ENCODE assay signal across 23 cellular contexts in the genomic region with DNA sequence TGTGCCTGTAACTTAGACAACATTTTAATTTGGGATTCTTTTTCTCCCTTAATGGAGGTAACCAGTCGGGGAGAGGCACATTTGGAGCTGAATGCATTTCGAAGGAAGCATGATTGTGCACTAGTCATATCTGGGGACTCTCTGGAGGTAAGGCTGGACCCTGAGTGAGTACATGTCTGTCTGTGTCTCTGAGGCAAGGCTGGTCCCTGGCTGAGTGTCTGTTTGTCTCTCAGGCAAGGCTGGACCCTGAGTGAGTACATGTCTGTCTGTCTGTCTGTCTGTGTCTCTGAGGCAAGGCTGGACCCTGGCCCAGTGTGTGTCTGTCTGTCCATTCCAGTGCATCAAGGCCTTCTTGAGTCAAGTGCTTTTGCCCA.
"Had no signal": no experiment of that assay in that cellular context is flagged by ENCODE, and none has a peak within 500 bp of the region (broad histone marks: within the 10 kb centered on the region; RNA-seq: fewer than 3 reads in every experiment).

No MANE protein-coding gene starts in this region.

- H3K27ac ChIP-seq: esophagus muscularis mucosa, gastrocnemius medialis, uterus had no signal

- H3K4me3 Mint-ChIP-seq: activated CD4-positive, alpha-beta T cell treated with anti-CD3 and anti-CD28 coated beads, Interleukin-2, amount 10 ng/mL, durations not matched to agents 24 days and 14 days; activated CD8-positive, alpha-beta T cell treated with anti-CD3 and anti-CD28 coated beads, Interleukin-2, amount 10 ng/mL, durations not matched to agents 7 days and 5 days; brain; stimulated activated memory B cell treated with anti-CD40 and anti-IgM and Interleukin-4, amounts not matched to agents 10 μg/mL and 1 μg/mL and 100 μg/mL, for 72 hours; T-helper 17 cell had no signal

- H3K36me3 ChIP-seq: uterus had no signal

- H3K4me1 ChIP-seq: esophagus muscularis mucosa, gastrocnemius medialis, uterus had no signal

- H3K9me3 Mint-ChIP-seq: activated CD4-positive, alpha-beta T cell treated with anti-CD3 and anti-CD28 coated beads, Interleukin-2, amount 10 ng/mL, durations not matched to agents 24 days and 14 days; brain had no signal

- DNase-seq: activated CD4-positive, alpha-beta T cell treated with anti-CD3 and anti-CD28 coated beads, Interleukin-2, amount 10 ng/mL, durations not matched to agents 24 days and 14 days; activated CD8-positive, alpha-beta T cell treated with anti-CD3 and anti-CD28 coated beads, Interleukin-2, amount 10 ng/mL, durations not matched to agents 7 days and 5 days; activated gamma-delta T cell treated with Interleukin-2 at 50 U/mL for 16 hours; activated T-cell treated with anti-CD3 and anti-CD28 coated beads, Interleukin-2, amount 50 U/mL, for 1 hour; aorta; dermis blood vessel endothelial cell; effector CD8-positive, alpha-beta T cell; gastrocnemius medialis; hypothalamus; midbrain; posterior cingulate gyrus; stimulated activated CD4-positive, alpha-beta T cell treated with anti-CD3 and anti-CD28 coated beads, Interleukin-15, amount 100 ng/mL, for 24 hours; T-helper 17 cell; uterus had no signal

- H3K27ac Mint-ChIP-seq: activated CD4-positive, alpha-beta T cell treated with anti-CD3 and anti-CD28 coated beads, Interleukin-2, amount 10 ng/mL, durations not matched to agents 24 days and 14 days; activated CD8-positive, alpha-beta T cell treated with anti-CD3 and anti-CD28 coated beads, Interleukin-2, amount 10 ng/mL, durations not matched to agents 7 days and 5 days; stimulated activated memory B cell treated with anti-CD40 and anti-IgM and Interleukin-4, amounts not matched to agents 10 μg/mL and 1 μg/mL and 100 μg/mL, for 72 hours; T-helper 17 cell had no signal

- H3K9me3 ChIP-seq: esophagus muscularis mucosa, gastrocnemius medialis, transverse colon, uterus had no signal

- H3K4me1 Mint-ChIP-seq: activated CD4-positive, alpha-beta T cell treated with anti-CD3 and anti-CD28 coated beads, Interleukin-2, amount 10 ng/mL, durations not matched to agents 24 days and 14 days; brain; stimulated activated memory B cell treated with anti-CD40 and anti-IgM and Interleukin-4, amounts not matched to agents 10 μg/mL and 1 μg/mL and 100 μg/mL, for 72 hours; T-helper 17 cell had no signal

- H3K27me3 Mint-ChIP-seq: activated CD4-positive, alpha-beta T cell treated with anti-CD3 and anti-CD28 coated beads, Interleukin-2, amount 10 ng/mL, durations not matched to agents 24 days and 14 days; brain; stimulated activated memory B cell treated with anti-CD40 and anti-IgM and Interleukin-4, amounts not matched to agents 10 μg/mL and 1 μg/mL and 100 μg/mL, for 72 hours; T-helper 17 cell had no signal

- H3K27me3 ChIP-seq: esophagus muscularis mucosa, gastrocnemius medialis, transverse colon, uterus had no signal

- ATAC-seq: activated CD8-positive, alpha-beta T cell treated with anti-CD3 and anti-CD28 coated beads, Interleukin-2, amount 10 ng/mL, durations not matched to agents 7 days and 5 days; activated naive CD4-positive, alpha-beta T cell treated with anti-CD3 and anti-CD28 coated beads, Interleukin-2, amount 50 U/mL, for 72 hours; gastrocnemius medialis; sciatic nerve; stimulated activated memory B cell treated with anti-CD40 and anti-IgM and Interleukin-4, amounts not matched to agents 10 μg/mL and 1 μg/mL and 100 μg/mL, for 72 hours; T-helper 17 cell had no signal

- H3K4me3 ChIP-seq: esophagus muscularis mucosa, gastrocnemius medialis, lung, transverse colon, uterus had no signal

- FAIRE-seq: endothelial cell of umbilical vein, small intestine had no signal
